22 cellular contexts compared by ENCODE assay signal in the genomic region with DNA sequence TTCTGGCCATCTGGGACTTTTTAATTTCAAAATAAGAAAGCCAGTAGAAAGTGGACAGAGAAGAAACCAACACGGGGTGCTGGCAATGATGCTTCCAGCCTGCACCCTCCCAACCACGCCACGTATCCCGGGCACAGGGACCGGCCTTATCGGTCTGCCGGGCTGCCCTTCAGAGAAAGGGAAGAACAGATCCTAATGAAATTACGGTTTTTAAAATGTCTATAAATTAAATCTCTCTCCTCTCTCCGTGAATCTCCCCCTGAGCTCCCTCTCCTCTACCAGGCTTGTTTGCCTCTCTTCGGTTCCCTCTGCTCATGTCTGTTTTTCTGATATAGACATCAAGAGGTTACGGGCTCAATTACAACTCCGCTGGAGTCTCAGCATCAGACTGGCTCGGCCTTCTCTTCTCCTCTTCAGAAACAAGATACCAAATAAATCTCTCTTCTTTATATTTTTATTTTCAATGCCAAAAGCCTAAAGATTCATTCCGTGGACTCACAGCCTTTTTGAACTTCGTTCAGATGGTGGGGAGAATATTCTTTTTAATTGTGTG. TPM values are rescaled to one million over a fixed set of nuclear protein-coding genes. Genes with fewer than 3 reads are reported as not detected.
A peak's percentile ranks its signal among the peaks of the same experiment; 100 is the strongest.
DNase-seq lines count a peak whose midpoint lies in the region; ATAC-seq and TF ChIP-seq lines count a peak whose summit lies in the region.
"Had no signal": no experiment of that assay in that cellular context is flagged by ENCODE, and none has a peak within 500 bp of the region (broad histone marks: within the 10 kb centered on the region; RNA-seq: fewer than 3 reads in every experiment).

No MANE protein-coding gene starts in this region.

- no peak for TF ChIP-seq CTCF in osteoblast (IDR thresholded peaks at IDR 0.05; ENCODE audit: extremely low read depth, low read depth, low read length)

- H3K9me3 ChIP-seq in right cardiac atrium (ENCODE audit: control insufficient read depth, low read length) (no peaks in the 10 kb centered on the region), osteoblast (ENCODE audit: low read depth, low read length) (no peaks in the 10 kb centered on the region), aorta (ENCODE audit: control insufficient read depth, low read length) (no peaks in the 10 kb centered on the region)
- H3K9me3 ChIP-seq: Caco-2 had no signal

- WGBS in right cardiac atrium: 63% methylated on average over 15 of the region's 15 CpGs
- WGBS in aorta, 2 donors: 70 to 76% methylated on average over 15 of the region's 15 CpGs

- no peak overlapping the region for H2AFZ ChIP-seq in osteoblast (ENCODE audit: low read length)
- H2AFZ ChIP-seq: parathyroid adenoma had no signal

- H3K4me3 ChIP-seq in right cardiac atrium (ENCODE audit: low read length): no peak overlapping the region
- no peak overlapping the region for H3K4me3 ChIP-seq in osteoblast (ENCODE audit: insufficient read depth, low read length)
- no peak overlapping the region for H3K4me3 ChIP-seq in aorta (ENCODE audit: low read length in 2 of 2)
- H3K4me3 ChIP-seq: skin epidermis had no signal

- no peaks in the 10 kb centered on the region for H3K79me2 ChIP-seq in osteoblast (ENCODE audit: insufficient read depth, low read length)
- H3K79me2 ChIP-seq: parathyroid adenoma had no signal

- H4K20me1 ChIP-seq in osteoblast (ENCODE audit: insufficient read depth, low read length): no peaks in the 10 kb centered on the region

- H3K27me3 ChIP-seq in right cardiac atrium (ENCODE audit: control insufficient read depth, insufficient read depth): no peaks in the 10 kb centered on the region
- peaks cover 91% of the 10 kb centered on the region for H3K27me3 ChIP-seq in osteoblast (ENCODE audit: insufficient read depth, low read length)
- no peaks in the 10 kb centered on the region for H3K27me3 ChIP-seq in aorta (ENCODE audit: control insufficient read depth in 1 of 2, insufficient read depth in 2 of 2, low read length in 1 of 2)

- ATAC-seq in right cardiac atrium (no peak), left cardiac atrium (no peak), aorta (ENCODE audit: low FRiP score) (no peak), HG02588 (IDR thresholded peaks at IDR 0.05; ENCODE audit: unreplicated experiment) (no peak)
- ATAC-seq: activated naive CD4-positive, alpha-beta T cell treated with anti-CD3 and anti-CD28 coated beads, Interleukin-2, amount 50 U/mL, for 72 hours; naive thymus-derived CD8-positive, alpha-beta T cell had no signal

- H3K27ac ChIP-seq in right cardiac atrium (ENCODE audit: low read length) (peak overlapping the region; percentile 8), osteoblast (ENCODE audit: low read depth, low read length) (no peak overlapping the region), aorta (ENCODE audit: low read depth in 1 of 2, low read length in 2 of 2) (no peak overlapping the region)
- H3K27ac ChIP-seq: parathyroid adenoma had no signal

- intact Hi-C loops in right cardiac atrium (cut with DNase I) (loop anchor here in 3 of 4 donors (5.0 to 10.0 kb wide), 4 partner anchors 72 to 255 kb away; no protein-coding TSS in a partner anchor), left cardiac atrium (cut with DNase I) (loop anchor here (10.0 kb wide), 3 partner anchors 55 to 255 kb away; no protein-coding TSS in a partner anchor), aorta (cut with DNase I) (loop anchor here in 1 of 2 donors (5.0 kb wide), 1 partner anchor 283 kb away; no protein-coding TSS in a partner anchor)

- H3K4me1 ChIP-seq in right cardiac atrium (ENCODE audit: control insufficient read depth, insufficient read depth, low read length): peaks cover 4% of the 10 kb centered on the region
- H3K4me1 ChIP-seq in osteoblast (ENCODE audit: insufficient read depth, low read length): no peaks in the 10 kb centered on the region
- no peaks in the 10 kb centered on the region for H3K4me1 ChIP-seq in aorta (ENCODE audit: control insufficient read depth in 1 of 2, insufficient read depth in 2 of 2, low read length in 2 of 2)
- H3K4me1 ChIP-seq: Caco-2, parathyroid adenoma had no signal

- DNase-seq in DMS153 treated with DMSO at 0.1 percent for 48 hours (lab: John Stamatoyannopoulos, UW; ENCODE audit: unreplicated experiment) (peak; percentile 34), DMS153 (lab: John Stamatoyannopoulos, UW) (no peak), right cardiac atrium (no peak), left cardiac atrium (no peak), osteoblast (ENCODE audit: insufficient read length, low spot score, missing footprints) (peak; percentile 45), aorta (no peak), OCI-M2 (lab: John Stamatoyannopoulos, UW; ENCODE audit: unreplicated experiment) (no peak)
- DNase-seq: activated CD4-positive, alpha-beta T cell treated with anti-CD3 and anti-CD28 coated beads for 48 hours; Caco-2; erythroblast; foreskin melanocyte; HFFc6; mesenchymal stem cell; naive thymus-derived CD8-positive, alpha-beta T cell; NCI-H446; stimulated activated CD4-positive, alpha-beta T cell treated with anti-CD3 and anti-CD28 coated beads, Interleukin-2, amount 100 ng/mL, for 48 hours; stimulated activated naive CD4-positive, alpha-beta T cell treated with Interleukin-2 at 50 U/mL for 16 hours; trophoblast cell had no signal

- no peak overlapping the region for H3K4me2 ChIP-seq in osteoblast (ENCODE audit: insufficient read depth, low read length)

- H3K36me3 ChIP-seq in osteoblast (ENCODE audit: insufficient read depth, low read length): no peaks in the 10 kb centered on the region
- no peaks in the 10 kb centered on the region for H3K36me3 ChIP-seq in aorta (ENCODE audit: control insufficient read depth in 1 of 2, insufficient read depth in 2 of 2, low read length in 1 of 2)

RNA-seq across cellular contexts. Expression of gene CASZ1, which starts 6.2 kb away (rescaled TPM):
- total RNA-seq in right cardiac atrium: 10 to 100 TPM; 51.0 to 98.9 (median 59.2) TPM
- 24.2 TPM for polyA plus RNA-seq in right cardiac atrium
- total RNA-seq in left cardiac atrium: 10 to 100 TPM; 37.6 to 68.2 TPM
- total RNA-seq in osteoblast: 0.36 and 0.59 TPM in 2 replicates
- total RNA-seq in aorta: 10 to 100 TPM; 20.6 to 39.0 TPM
- 1 to 10 TPM; 3.4 to 7.0 TPM for polyA plus RNA-seq in aorta

Comparison
In these comparisons a context has a peak if more than half of its experiments do, and no peak if none do; other contexts are left out.
1. DNase-seq: peak in DMS153 treated with DMSO at 0.1 percent for 48 hours (single experiment) and osteoblast (single experiment); none in DMS153 (single experiment), right cardiac atrium (0 of 3), left cardiac atrium (single experiment), aorta (0 of 2) and OCI-M2 (single experiment).
2. RNA of gene CASZ1, which starts 6.2 kb away (total RNA-seq): 37.6 to 68.2 TPM in left cardiac atrium, 51.0 to 98.9 TPM in right cardiac atrium and 20.6 to 39.0 TPM in aorta; 0.36 to 0.59 TPM in osteoblast; every median in the first group is over 10 times any median in the second.